Comparison of ENCODE assay signal across 15 cellular contexts in the genomic region with DNA sequence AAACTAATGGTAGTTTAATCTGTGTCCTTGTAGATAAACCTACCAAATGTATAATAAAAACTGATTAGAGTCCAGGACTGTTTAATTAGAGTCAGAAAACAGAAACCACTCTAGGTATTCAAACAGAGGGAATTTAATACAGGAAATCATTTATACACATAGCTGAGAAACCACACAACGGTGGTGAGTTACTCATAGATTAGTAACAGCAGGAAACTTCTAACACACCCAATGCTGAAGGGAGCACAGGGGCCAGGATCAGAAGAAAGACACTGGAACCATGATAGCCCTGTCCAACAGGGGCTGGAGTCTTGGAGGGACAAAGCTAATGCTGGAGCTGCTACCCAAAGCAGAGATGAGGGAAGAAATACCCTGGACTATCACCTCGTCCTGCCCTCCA.
A peak's percentile ranks its signal among the peaks of the same experiment; 100 is the strongest.
DNase-seq lines count a peak whose midpoint lies in the region; ATAC-seq and TF ChIP-seq lines count a peak whose summit lies in the region.
"Had no signal": no experiment of that assay in that cellular context is flagged by ENCODE, and none has a peak within 500 bp of the region (broad histone marks: within the 10 kb centered on the region; RNA-seq: fewer than 3 reads in every experiment).

No MANE protein-coding gene starts in this region.

- H3K9me3 Mint-ChIP-seq in endothelial cell (ENCODE audit: unreplicated experiment) = no peaks in the 10 kb centered on the region
- H3K9me3 Mint-ChIP-seq: activated CD4-positive, alpha-beta T cell treated with anti-CD3 and anti-CD28 coated beads, Interleukin-2, amount 10 ng/mL, durations not matched to agents 7 days and 5 days had no signal

- H3K4me1 Mint-ChIP-seq in endothelial cell (ENCODE audit: unreplicated experiment) = peaks cover 2% of the 10 kb centered on the region
- H3K4me1 Mint-ChIP-seq: activated CD4-positive, alpha-beta T cell treated with anti-CD3 and anti-CD28 coated beads, Interleukin-2, amount 10 ng/mL, durations not matched to agents 7 days and 5 days; brain had no signal

- no peaks in the 10 kb centered on the region for H3K27me3 Mint-ChIP-seq in endothelial cell (ENCODE audit: unreplicated experiment)
- H3K27me3 Mint-ChIP-seq: activated CD4-positive, alpha-beta T cell treated with anti-CD3 and anti-CD28 coated beads, Interleukin-2, amount 10 ng/mL, durations not matched to agents 7 days and 5 days had no signal

- ATAC-seq in HG02884 (IDR thresholded peaks at IDR 0.05; ENCODE audit: unreplicated experiment) = no peak

- DNase-seq in EL = peak; percentile 85
- DNase-seq in NCI-H460 (ENCODE audit: extremely low read depth, low read depth) = peak; percentile 4
- peak; percentile 74 for DNase-seq in choroid plexus epithelial cell (ENCODE audit: low read depth)
- DNase-seq in myocyte (ENCODE audit: low read depth) = peak; percentile 56
- DNase-seq in MV-4-11 (lab: John Stamatoyannopoulos, UW) = no peak
- DNase-seq in endothelial cell (ENCODE audit: low spot score) = no peak
- no peak for DNase-seq in NCI-H2107 (lab: John Stamatoyannopoulos, UW)
- DNase-seq: activated CD4-positive, alpha-beta T cell treated with anti-CD3 and anti-CD28 coated beads, Interleukin-2, amount 10 ng/mL, durations not matched to agents 7 days and 5 days; NCI-H1092 treated with DMSO at 0.1 percent for 48 hours; NCI-H446 treated with DMSO at 0.1 percent for 48 hours; stomach; T-helper 2 cell had no signal

- no peak for TF ChIP-seq CTCF in choroid plexus epithelial cell (conservative IDR thresholded peaks at IDR 0.05; ENCODE audit: low read depth, low read length)
- no peak for TF ChIP-seq CTCF in endothelial cell (IDR thresholded peaks at IDR 0.05; ENCODE audit: unreplicated experiment)

- no peak overlapping the region for H3K27ac Mint-ChIP-seq in endothelial cell (ENCODE audit: unreplicated experiment)
- H3K27ac Mint-ChIP-seq: activated CD4-positive, alpha-beta T cell treated with anti-CD3 and anti-CD28 coated beads, Interleukin-2, amount 10 ng/mL, durations not matched to agents 7 days and 5 days; brain had no signal

- H3K36me3 Mint-ChIP-seq in endothelial cell (ENCODE audit: low read depth, unreplicated experiment) = no peaks in the 10 kb centered on the region
- H3K36me3 Mint-ChIP-seq: brain had no signal

- no peak overlapping the region for H3K4me3 Mint-ChIP-seq in endothelial cell (ENCODE audit: unreplicated experiment)
- H3K4me3 Mint-ChIP-seq: activated CD4-positive, alpha-beta T cell treated with anti-CD3 and anti-CD28 coated beads, Interleukin-2, amount 10 ng/mL, durations not matched to agents 7 days and 5 days; brain had no signal

- H3K4me3 ChIP-seq in choroid plexus epithelial cell (ENCODE audit: low read depth, low read length) = no peak overlapping the region
- H3K4me3 ChIP-seq: HAP-1, stomach had no signal

Comparison
In these comparisons a context has a peak if more than half of its experiments do, and no peak if none do; other contexts are left out.
1. DNase-seq: peak in EL (single experiment), NCI-H460 (single experiment), choroid plexus epithelial cell (single experiment) and myocyte (single experiment); none in MV-4-11 (single experiment), endothelial cell (single experiment) and NCI-H2107 (single experiment).